Comparison of ENCODE assay signal across 8 cellular contexts in genomic region chr7:7944619-7945282, GRCh38. TPM values are rescaled to one million over a fixed set of nuclear protein-coding genes. Genes with fewer than 3 reads are reported as not detected.
DNase-seq lines count a peak whose midpoint lies in the region; ATAC-seq and TF ChIP-seq lines count a peak whose summit lies in the region.

No MANE protein-coding gene starts in this region.

- intact Hi-C loops in left cardiac atrium (cut with DNase I) (no loop called here), cardiac septum (cut with DNase I) (no loop called here), mucosa of descending colon (cut with DNase I, micrococcal nuclease) (no loop called here)
- intact Hi-C loops in activated CD8-positive, alpha-beta T cell treated with anti-CD3 and anti-CD28 coated beads for 36 hours (cut with micrococcal nuclease) = no loop called here

- no peaks in the 10 kb centered on the region for H3K36me3 Mint-ChIP-seq in activated CD8-positive, alpha-beta T cell treated with anti-CD3 and anti-CD28 coated beads for 36 hours (ENCODE audit: low read depth)

- no peak for TF ChIP-seq CTCF in activated CD8-positive, alpha-beta T cell treated with anti-CD3 and anti-CD28 coated beads for 36 hours (IDR thresholded peaks at IDR 0.05)
- no peak for TF ChIP-seq CTCF in mucosa of descending colon (IDR thresholded peaks at IDR 0.05)

- H3K27me3 Mint-ChIP-seq in activated CD8-positive, alpha-beta T cell treated with anti-CD3 and anti-CD28 coated beads for 36 hours = no peaks in the 10 kb centered on the region

- peaks cover 25% of the 10 kb centered on the region for H3K4me1 Mint-ChIP-seq in activated CD8-positive, alpha-beta T cell treated with anti-CD3 and anti-CD28 coated beads for 36 hours (ENCODE audit: low read depth)

- H3K27ac Mint-ChIP-seq in activated CD8-positive, alpha-beta T cell treated with anti-CD3 and anti-CD28 coated beads for 36 hours = peak overlapping the region; percentile 68

- no peaks in the 10 kb centered on the region for H3K9me3 ChIP-seq in mucosa of descending colon

- H3K9me3 Mint-ChIP-seq in activated CD8-positive, alpha-beta T cell treated with anti-CD3 and anti-CD28 coated beads for 36 hours = no peaks in the 10 kb centered on the region

- no peaks in the 10 kb centered on the region for H3K36me3 ChIP-seq in mucosa of descending colon (ENCODE audit: low read depth)

- H3K4me3 Mint-ChIP-seq in activated CD8-positive, alpha-beta T cell treated with anti-CD3 and anti-CD28 coated beads for 36 hours = peak overlapping the region; percentile 37

- CTCF ChIA-PET in activated CD8-positive, alpha-beta T cell treated with anti-CD3 and anti-CD28 coated beads for 36 hours (lab: Charles Lee) = interaction anchor here (1.0 to 1.7 kb wide), 6 partner anchors 9 to 263 kb away, joined by 3 to 8 read pairs (median 4); no protein-coding TSS in a partner anchor

- DNase-seq in left cardiac atrium = no peak
- DNase-seq in cardiac septum (ENCODE audit: low spot score) = no peak
- DNase-seq in activated CD8-positive, alpha-beta T cell treated with anti-CD3 and anti-CD28 coated beads for 36 hours = peak; percentile 81
- peak; percentile 38 to 69 (median 42) for DNase-seq in mucosa of descending colon
- DNase-seq in ecto neural progenitor cell (ENCODE audit: low spot score) = no peak
- DNase-seq in NOMO-1 (lab: John Stamatoyannopoulos, UW; ENCODE audit: unreplicated experiment in 2 of 2) = no peak
- no peak for DNase-seq in inferior parietal cortex (ENCODE audit: extremely low spot score)

- no peaks in the 10 kb centered on the region for H3K4me1 ChIP-seq in mucosa of descending colon (ENCODE audit: low read depth)

- POLR2A ChIA-PET in activated CD8-positive, alpha-beta T cell treated with anti-CD3 and anti-CD28 coated beads for 36 hours (lab: Charles Lee) = interaction anchor here (0.6 to 2.7 kb wide), 6 partner anchors 9 to 181 kb away, joined by 3 to 12 read pairs (median 3); partner anchors contain the start of gene GLCCI1

- ATAC-seq in left cardiac atrium (peak; percentile 38 to 74), HG03354 (IDR thresholded peaks at IDR 0.05; ENCODE audit: poor library complexity, severe bottlenecking, unreplicated experiment) (peak; percentile 96), mucosa of descending colon (peak; percentile 91)
- peak; percentile 89 for ATAC-seq in activated CD8-positive, alpha-beta T cell treated with anti-CD3 and anti-CD28 coated beads for 36 hours

- no peak overlapping the region for H3K4me3 ChIP-seq in mucosa of descending colon

RNA-seq across cellular contexts. Expression of gene GLCCI1, which starts 23.8 kb away (rescaled TPM):
- total RNA-seq in left cardiac atrium (1 to 10 TPM; 6.4 to 8.2 TPM), cardiac septum (5.1 TPM), mucosa of descending colon (10 to 100 TPM in 2 of 3 donors, 1 to 10 TPM in 1; 9.2 to 14.0 (median 12.3) TPM)
- 10 to 100 TPM; 11.3 to 13.0 TPM for total RNA-seq in activated CD8-positive, alpha-beta T cell treated with anti-CD3 and anti-CD28 coated beads for 36 hours

Comparison
In these comparisons a context has a peak if more than half of its experiments do, and no peak if none do; other contexts are left out.
1. DNase-seq: peak in activated CD8-positive, alpha-beta T cell treated with anti-CD3 and anti-CD28 coated beads for 36 hours (single experiment) and mucosa of descending colon (3 of 3); none in left cardiac atrium (single experiment), cardiac septum (single experiment), ecto neural progenitor cell (single experiment), NOMO-1 (0 of 2) and inferior parietal cortex (single experiment).
2. Peak in every context shown above with its lines, with median percentiles within 50 percentile points of each other: ATAC-seq.